In the genomic region with DNA sequence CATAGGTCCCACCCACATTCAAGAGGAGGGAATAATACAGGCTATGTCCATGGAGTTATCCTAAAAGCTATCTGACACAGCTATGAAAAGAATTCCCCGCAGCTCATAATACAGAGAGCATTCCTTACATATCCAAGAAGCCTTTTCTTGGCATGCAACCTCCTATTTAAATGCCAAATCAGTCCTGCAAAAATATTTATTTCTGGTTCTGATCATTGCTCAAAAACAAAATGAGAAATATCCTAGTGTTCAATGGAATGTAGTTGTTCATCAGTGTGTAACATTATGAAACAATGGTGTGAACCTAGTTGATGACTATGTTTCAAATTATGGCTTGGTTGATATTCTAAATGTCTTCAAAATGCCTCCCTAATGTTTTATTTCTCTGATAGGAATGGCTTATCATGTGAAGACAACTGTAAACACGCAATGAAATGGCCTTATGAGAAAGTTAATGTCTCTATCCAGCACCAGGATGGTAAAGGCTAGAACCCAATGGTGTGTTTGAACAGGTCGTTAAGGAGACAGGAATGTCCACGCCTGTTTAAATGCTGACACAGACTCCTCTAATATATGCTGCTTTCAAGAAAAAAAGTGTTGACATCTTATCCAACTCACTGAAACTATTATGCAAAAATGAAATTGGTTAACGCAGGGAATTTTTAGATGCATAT, we compare ENCODE assay signal across 27 cellular contexts.
A peak's percentile ranks its signal among the peaks of the same experiment; 100 is the strongest.
DNase-seq lines count a peak whose midpoint lies in the region; ATAC-seq, FAIRE-seq and TF ChIP-seq lines count a peak whose summit lies in the region.
"Had no signal": no experiment of that assay in that cellular context is flagged by ENCODE, and none has a peak within 500 bp of the region (broad histone marks: within the 10 kb centered on the region; RNA-seq: fewer than 3 reads in every experiment).

No MANE protein-coding gene starts in this region.

- H3K4me3 ChIP-seq in AG04450 (ENCODE audit: low read depth, low read length), result no peak overlapping the region
- H3K4me3 ChIP-seq in bronchial epithelial cell (ENCODE audit: low read depth, low read length), result no peak overlapping the region
- H3K4me3 ChIP-seq: right atrium auricular region had no signal

- ATAC-seq in HG02763 (IDR thresholded peaks at IDR 0.05; ENCODE audit: unreplicated experiment), result no peak
- ATAC-seq: HCT116 had no signal

- DNase-seq in AG04450 (ENCODE audit: low read depth, low spot score), result peak; percentile 4
- peak; percentile 64 for DNase-seq in HS-27A (ENCODE audit: low read depth)
- DNase-seq in bronchial epithelial cell (ENCODE audit: low read depth), result peak; percentile 10
- peak; percentile 90 for DNase-seq in kidney glomerular epithelial cell (lab: John Stamatoyannopoulos, UW)
- DNase-seq in frontal cortex (ENCODE audit: low spot score in 2 of 2), result no peak
- no peak for DNase-seq in stimulated activated CD4-positive, alpha-beta T cell treated with anti-CD3 and anti-CD28 coated beads, Interleukin-2, amount 100 ng/mL, for 48 hours
- no peak for DNase-seq in HT-29 (ENCODE audit: low spot score)
- DNase-seq: activated CD4-positive, alpha-beta T cell treated with anti-CD3 and anti-CD28 coated beads, Interleukin-2, amount 50 U/mL, for 48 hours; activated CD4-positive, CD25-positive, alpha-beta regulatory T cell; CD4-positive, alpha-beta T cell; central memory CD4-positive, alpha-beta T cell; DMS 273 treated with DMSO at 0.1 percent for 48 hours; Kasumi-1; kidney; mammary epithelial cell; NCI-H1048; NCI-H2029; NCI-H446; OCI-M1; stimulated activated CD4-positive, alpha-beta T cell treated with anti-CD3 and anti-CD28 coated beads, Interleukin-12 subunit alpha, Interleukin-12 subunit beta, amount 100 ng/mL, for 4 hours had no signal

- CTCF ChIA-PET in AG04450 (lab: Charles Lee), result interaction anchor here (0.9 kb wide), 1 partner anchor 120 kb away, joined by 3 read pairs; no protein-coding TSS in a partner anchor

- TF ChIP-seq CTCF in AG04450 (IDR thresholded peaks at IDR 0.05; ENCODE audit: low read depth, low read length) (no peak), bronchial epithelial cell (IDR thresholded peaks at IDR 0.05; ENCODE audit: insufficient read depth, low read length, severe bottlenecking) (no peak)

- POLR2A ChIA-PET in AG04450 (lab: Yijun Ruan, JAX), result no interaction called here

- FAIRE-seq in bronchial epithelial cell (lab: Jason Lieb, UNC) (no peak), frontal cortex (lab: Jason Lieb, UNC) (no peak)
- FAIRE-seq: A204.1, G401.6, kidney had no signal

- no peak overlapping the region for H3K27ac ChIP-seq in AG04450 (ENCODE audit: low read depth, low read length)
- H3K27ac ChIP-seq: epithelial cell of prostate, neutrophil, right atrium auricular region had no signal

- H3K27me3 ChIP-seq in AG04450 (ENCODE audit: control insufficient read depth, insufficient read depth, low read length), result no peaks in the 10 kb centered on the region
- H3K27me3 ChIP-seq in bronchial epithelial cell (ENCODE audit: control insufficient read depth, insufficient read depth, low read length), result no peaks in the 10 kb centered on the region
- H3K27me3 ChIP-seq: neutrophil, right atrium auricular region had no signal

- H3K9me3 ChIP-seq in AG04450 (ENCODE audit: control insufficient read depth, insufficient read depth, low read length), result no peaks in the 10 kb centered on the region
- H3K9me3 ChIP-seq: neutrophil, right atrium auricular region had no signal

- H3K36me3 ChIP-seq in bronchial epithelial cell (ENCODE audit: control insufficient read depth, insufficient read depth, low read length), result no peaks in the 10 kb centered on the region
- H3K36me3 ChIP-seq: neutrophil, right atrium auricular region had no signal

Comparison
In these comparisons a context has a peak if more than half of its experiments do, and no peak if none do; other contexts are left out.
1. DNase-seq: peak in AG04450 (single experiment), HS-27A (single experiment), bronchial epithelial cell (single experiment) and kidney glomerular epithelial cell (single experiment); none in frontal cortex (0 of 2), stimulated activated CD4-positive, alpha-beta T cell treated with anti-CD3 and anti-CD28 coated beads, Interleukin-2, amount 100 ng/mL, for 48 hours (0 of 2) and HT-29 (single experiment).